In the genomic region with DNA sequence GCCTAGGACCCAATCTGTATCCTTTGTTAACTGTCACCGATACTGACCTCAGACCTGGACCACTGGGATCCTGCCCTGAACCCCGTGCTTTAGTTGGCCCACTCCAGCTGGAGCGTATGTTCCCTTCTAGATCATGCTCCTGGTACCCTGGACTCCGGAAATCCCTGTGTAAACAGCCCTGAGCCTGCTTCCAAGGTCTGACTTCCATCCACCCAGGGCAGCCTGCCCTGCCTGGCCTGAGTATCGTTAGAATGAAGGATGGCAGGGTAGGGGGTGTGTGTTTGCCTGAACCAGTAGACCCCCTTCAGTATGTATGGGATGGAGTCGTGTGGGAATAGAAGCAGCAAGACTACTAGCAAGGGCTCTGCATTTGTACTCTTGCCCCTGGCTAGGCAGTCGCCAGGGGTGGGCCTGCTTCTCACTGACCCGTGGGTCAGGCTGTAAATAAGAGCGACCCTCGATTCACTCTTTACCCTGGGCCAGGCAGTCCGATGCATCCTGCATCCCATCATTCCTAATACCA, we compare ENCODE assay signal across 9 cellular contexts. TPM values are rescaled to one million over a fixed set of nuclear protein-coding genes. Genes with fewer than 3 reads are reported as not detected.
DNase-seq lines count a peak whose midpoint lies in the region; ATAC-seq and TF ChIP-seq lines count a peak whose summit lies in the region.
"Had no signal": no experiment of that assay in that cellular context is flagged by ENCODE, and none has a peak within 500 bp of the region (broad histone marks: within the 10 kb centered on the region; RNA-seq: fewer than 3 reads in every experiment).

No MANE protein-coding gene starts in this region.

- H3K4me1 ChIP-seq in BE2C: no peaks in the 10 kb centered on the region
- H3K4me1 ChIP-seq in neuron (ENCODE audit: insufficient read depth, low read length): peaks cover 26% of the 10 kb centered on the region

- TF ChIP-seq CTCF in BE2C (IDR thresholded peaks at IDR 0.05; ENCODE audit: low read depth, low read length) (no peak), epithelial cell of proximal tubule (conservative IDR thresholded peaks at IDR 0.05; ENCODE audit: low read depth, low read length) (no peak)

- DNase-seq in BE2C (no peak), MG63 (peak; percentile 6), epithelial cell of proximal tubule (ENCODE audit: low read depth) (no peak), NCI-H2227 (lab: John Stamatoyannopoulos, UW; ENCODE audit: unreplicated experiment) (no peak)
- no peak for DNase-seq in activated CD8-positive, alpha-beta memory T cell treated with anti-CD3 and anti-CD28 coated beads, Interleukin-2, amount 50 U/mL, for 4 hours

- H3K36me3 ChIP-seq in BE2C (no peaks in the 10 kb centered on the region), MG63 (no peaks in the 10 kb centered on the region), neuron (ENCODE audit: insufficient read depth, low read length) (peaks cover 8% of the 10 kb centered on the region)

- no peak for ATAC-seq in HG02970 (IDR thresholded peaks at IDR 0.05; ENCODE audit: low FRiP score, unreplicated experiment)
- no peak for ATAC-seq in HG02973 (IDR thresholded peaks at IDR 0.05; ENCODE audit: unreplicated experiment)

- H3K9me3 ChIP-seq in BE2C (no peaks in the 10 kb centered on the region; the same call in 1 of the 2 replicates), MG63 (no peaks in the 10 kb centered on the region), neuron (ENCODE audit: low read length) (no peaks in the 10 kb centered on the region)

- H3K4me3 ChIP-seq in BE2C (ENCODE audit: low read depth, low read length) (peak overlapping the region; percentile 14; the same call in 1 of the 2 replicates), MG63 (peak overlapping the region; percentile 38), epithelial cell of proximal tubule (ENCODE audit: low read depth, low read length) (peak overlapping the region; percentile 81), neuron (ENCODE audit: low read length) (peak overlapping the region; percentile 69)

- peaks cover 32% of the 10 kb centered on the region for H3K27me3 ChIP-seq in BE2C
- H3K27me3 ChIP-seq in MG63: peaks cover 7% of the 10 kb centered on the region; the same call in 1 of the 2 replicates
- H3K27me3 ChIP-seq in neuron (ENCODE audit: insufficient read depth, low read length): no peaks in the 10 kb centered on the region

- peak overlapping the region; percentile 71 for H2AFZ ChIP-seq in neuron (ENCODE audit: low read depth, low read length)

RNA-seq across cellular contexts. Expression of gene TMEM98, which starts 0.7 kb away (rescaled TPM):
- 1.2 TPM for polyA plus RNA-seq in BE2C (2012; ENCODE audit: insufficient read depth, insufficient read length, low read depth)
- 7.4 and 24.3 TPM in 2 replicates for total RNA-seq in MG63 (2014; rRNA removed; shearing (Covaris generic); ENCODE audit: low replicate concordance)
- 139 and 180 TPM in 2 replicates for total RNA-seq in epithelial cell of proximal tubule
- total RNA-seq: OCI-LY7 had no signal

RNA-seq across cellular contexts. Expression of gene MYO1D, which starts 50.3 kb away (rescaled TPM):
- 0.34 TPM for polyA plus RNA-seq in BE2C (2012; ENCODE audit: insufficient read depth, insufficient read length, low read depth)
- 0.81 and 1.3 TPM in 2 replicates for total RNA-seq in MG63 (2014; rRNA removed; shearing (Covaris generic); ENCODE audit: low replicate concordance)
- total RNA-seq in epithelial cell of proximal tubule: 17.7 and 54.4 TPM in 2 replicates

Comparison
In these comparisons a context has a peak if more than half of its experiments do, and no peak if none do; other contexts are left out.
1. H3K4me3 ChIP-seq: peak in every context shown above with its lines; median percentile 81 in epithelial cell of proximal tubule; 69 in neuron; 38 in MG63; 14 in BE2C.